In genomic region chr16:50679676-50680555, GRCh38 we compare ENCODE assay signal across 14 cellular contexts. TPM values are rescaled to one million over a fixed set of nuclear protein-coding genes. Genes with fewer than 3 reads are reported as not detected.
DNase-seq lines count a peak whose midpoint lies in the region; ATAC-seq and TF ChIP-seq lines count a peak whose summit lies in the region.
"Had no signal": no experiment of that assay in that cellular context is flagged by ENCODE, and none has a peak within 500 bp of the region (broad histone marks: within the 10 kb centered on the region; RNA-seq: fewer than 3 reads in every experiment).

No MANE protein-coding gene starts in this region.

- H3K4me1 ChIP-seq in breast epithelium, result no peaks in the 10 kb centered on the region
- H3K4me1 ChIP-seq in mammary epithelial cell (ENCODE audit: insufficient read depth, low read length), result no peaks in the 10 kb centered on the region
- peaks cover 36% of the 10 kb centered on the region for H3K4me1 ChIP-seq in thymus (ENCODE audit: control insufficient read depth, insufficient read depth, low read length)
- H3K4me1 ChIP-seq: left ventricle myocardium inferior, pancreas had no signal

- H3K36me3 ChIP-seq in breast epithelium, result no peaks in the 10 kb centered on the region
- no peaks in the 10 kb centered on the region for H3K36me3 ChIP-seq in mammary epithelial cell (ENCODE audit: insufficient read depth, low read length)
- H3K36me3 ChIP-seq in thymus (ENCODE audit: control insufficient read depth, insufficient read depth), result peaks cover 43% of the 10 kb centered on the region
- H3K36me3 ChIP-seq: left ventricle myocardium inferior, pancreas had no signal

- H3K27ac Mint-ChIP-seq in activated B cell treated with CpG ODN at 0.5 μM for 24 hours (peak overlapping the region; percentile 93), memory B cell (peak overlapping the region; percentile 97), glutamatergic neuron (ENCODE audit: unreplicated experiment) (no peak overlapping the region), progenitor cell of endocrine pancreas (no peak overlapping the region)

- 80% methylated on average over 6 of the region's 6 CpGs for WGBS in mammary epithelial cell (ENCODE audit: low coverage, missing lambda C conversion rate)
- 82% methylated on average over 6 of the region's 6 CpGs for WGBS in thymus

- TF ChIP-seq CTCF in breast epithelium (IDR thresholded peaks at IDR 0.05), result no peak
- TF ChIP-seq CTCF in mammary epithelial cell (conservative IDR thresholded peaks at IDR 0.05 in 1 of 2, IDR thresholded peaks at IDR 0.05 in 1 of 2; ENCODE audit: extremely low read depth in 1 of 2, insufficient read depth in 1 of 2, low read depth in 1 of 2, low read length in 2 of 2), result no peak
- no peak for TF ChIP-seq CTCF in activated B cell treated with CpG ODN at 0.5 μM for 24 hours (IDR thresholded peaks at IDR 0.05)
- TF ChIP-seq CTCF in glutamatergic neuron (IDR thresholded peaks at IDR 0.05; ENCODE audit: partially characterized antibody, unreplicated experiment), result no peak
- TF ChIP-seq CTCF in progenitor cell of endocrine pancreas (IDR thresholded peaks at IDR 0.05; ENCODE audit: unreplicated experiment), result no peak

- DNase-seq in breast epithelium (ENCODE audit: low spot score in 2 of 2), result no peak
- DNase-seq in mammary epithelial cell, result no peak
- DNase-seq in activated B cell treated with CpG ODN at 0.5 μM for 24 hours, result no peak
- DNase-seq in memory B cell (ENCODE audit: low spot score in 2 of 2), result no peak
- DNase-seq in glutamatergic neuron, result no peak
- no peak for DNase-seq in progenitor cell of endocrine pancreas (ENCODE audit: low spot score, unreplicated experiment)
- DNase-seq: left ventricle myocardium inferior; NCI-H2171 treated with DMSO at 0.1 percent for 48 hours; stimulated activated CD4-positive, alpha-beta T cell treated with anti-CD3 and anti-CD28 coated beads, Interleukin-2, amount 100 ng/mL, for 24 hours; stimulated activated naive CD4-positive, alpha-beta T cell had no signal

- in situ Hi-C loops in mammary epithelial cell (cut with MboI; ENCODE audit: low sequenced_read_pairs in 2 of 2), result no loop called here

- H3K27me3 Mint-ChIP-seq in activated B cell treated with CpG ODN at 0.5 μM for 24 hours (no peaks in the 10 kb centered on the region), memory B cell (no peaks in the 10 kb centered on the region), glutamatergic neuron (ENCODE audit: unreplicated experiment) (peaks cover 3% of the 10 kb centered on the region), progenitor cell of endocrine pancreas (peaks cover 8% of the 10 kb centered on the region)

- no peak for ATAC-seq in activated B cell treated with CpG ODN at 0.5 μM for 24 hours (ENCODE audit: low read depth)
- ATAC-seq in memory B cell (ENCODE audit: low read depth), result no peak
- ATAC-seq in GM19351 (IDR thresholded peaks at IDR 0.05; ENCODE audit: unreplicated experiment), result no peak

- H3K27me3 ChIP-seq in breast epithelium (no peaks in the 10 kb centered on the region), mammary epithelial cell (ENCODE audit: insufficient read depth, low read length) (no peaks in the 10 kb centered on the region), thymus (ENCODE audit: control insufficient read depth, insufficient read depth) (no peaks in the 10 kb centered on the region)
- H3K27me3 ChIP-seq: pancreas had no signal

- no peak overlapping the region for H2AFZ ChIP-seq in mammary epithelial cell (ENCODE audit: low read depth, low read length)

- intact Hi-C loops in breast epithelium (cut with DNase I; ENCODE audit: low total_unique reads) (no loop called here), mammary epithelial cell (cut with micrococcal nuclease) (no loop called here), activated B cell treated with CpG ODN at 0.5 μM for 24 hours (cut with micrococcal nuclease) (loop anchor here (2.0 to 5.0 kb wide), 5 partner anchors 13 to 528 kb away; partner anchors contain the start of genes NKD1 and TENT4B)

- H3K4me3 ChIP-seq in breast epithelium (peak overlapping the region; percentile 23 to 43 (median 26)), mammary epithelial cell (replicated peaks in 1 of 3; ENCODE audit: insufficient read depth in 1 of 3, low read depth in 2 of 3, low read length in 3 of 3) (no peak overlapping the region), thymus (ENCODE audit: low read length) (peak overlapping the region; percentile 89)

- H3K9me3 Mint-ChIP-seq in activated B cell treated with CpG ODN at 0.5 μM for 24 hours (no peaks in the 10 kb centered on the region), memory B cell (peaks cover under 1% of the 10 kb centered on the region), glutamatergic neuron (ENCODE audit: unreplicated experiment) (peaks cover 5% of the 10 kb centered on the region), progenitor cell of endocrine pancreas (ENCODE audit: low read depth) (no peaks in the 10 kb centered on the region)

- peaks cover 67% of the 10 kb centered on the region for H3K4me1 Mint-ChIP-seq in activated B cell treated with CpG ODN at 0.5 μM for 24 hours
- peaks cover 52% of the 10 kb centered on the region for H3K4me1 Mint-ChIP-seq in memory B cell
- H3K4me1 Mint-ChIP-seq in glutamatergic neuron (ENCODE audit: low read depth, unreplicated experiment), result no peaks in the 10 kb centered on the region
- H3K4me1 Mint-ChIP-seq in progenitor cell of endocrine pancreas (ENCODE audit: low read depth), result peaks cover 1% of the 10 kb centered on the region

- dilution Hi-C loops in mammary epithelial cell (cut with HindIII; ENCODE audit: low sequenced_read_pairs), result no loop called here

- POLR2A ChIA-PET in activated B cell treated with CpG ODN at 0.5 μM for 24 hours (lab: Charles Lee), result interaction anchor here (1.0 to 4.3 kb wide), 7 partner anchors 8 to 655 kb away, joined by 3 to 36 read pairs (median 8); partner anchors contain the start of genes CNEP1R1 and CYLD

- no peaks in the 10 kb centered on the region for H4K20me1 ChIP-seq in mammary epithelial cell (ENCODE audit: insufficient read depth, low read length)

- H3K79me2 ChIP-seq in mammary epithelial cell (ENCODE audit: insufficient read depth, low read length), result no peaks in the 10 kb centered on the region

- no peak for TF ChIP-seq POLR2A in breast epithelium (IDR thresholded peaks at IDR 0.05)

- H3K27ac ChIP-seq in breast epithelium (no peak overlapping the region), mammary epithelial cell (ENCODE audit: insufficient read depth, low read depth, low read length) (no peak overlapping the region), thymus (ENCODE audit: low read depth) (peak overlapping the region; percentile 91)
- H3K27ac ChIP-seq: epithelial cell of prostate, left ventricle myocardium inferior had no signal

- CTCF ChIA-PET in mammary epithelial cell (lab: Charles Lee; ENCODE audit: low non-redundant PET) (no interaction called here), activated B cell treated with CpG ODN at 0.5 μM for 24 hours (lab: Charles Lee) (interaction anchor here (0.6 to 3.3 kb wide), 5 partner anchors 9 to 176 kb away, joined by 3 to 45 read pairs (median 8); no protein-coding TSS in a partner anchor)

- BruUV-seq in mammary epithelial cell (replicated peaks; lab: Mats Ljungman, UMichigan), result no TSS peak

- peaks cover 47% of the 10 kb centered on the region for H3K36me3 Mint-ChIP-seq in activated B cell treated with CpG ODN at 0.5 μM for 24 hours (ENCODE audit: low read depth)
- H3K36me3 Mint-ChIP-seq in memory B cell, result peaks cover 36% of the 10 kb centered on the region
- H3K36me3 Mint-ChIP-seq in glutamatergic neuron (ENCODE audit: unreplicated experiment), result no peaks in the 10 kb centered on the region
- no peaks in the 10 kb centered on the region for H3K36me3 Mint-ChIP-seq in progenitor cell of endocrine pancreas (ENCODE audit: insufficient read depth)

- H3K9me3 ChIP-seq in breast epithelium (no peaks in the 10 kb centered on the region), mammary epithelial cell (replicated peaks; ENCODE audit: insufficient read depth, low read length) (no peaks in the 10 kb centered on the region), thymus (ENCODE audit: control insufficient read depth) (no peaks in the 10 kb centered on the region)
- H3K9me3 ChIP-seq: left ventricle myocardium inferior, pancreas had no signal

- H3K4me3 Mint-ChIP-seq in activated B cell treated with CpG ODN at 0.5 μM for 24 hours, result peak overlapping the region; percentile 86
- peak overlapping the region; percentile 89 for H3K4me3 Mint-ChIP-seq in memory B cell
- no peak overlapping the region for H3K4me3 Mint-ChIP-seq in glutamatergic neuron (ENCODE audit: unreplicated experiment)
- H3K4me3 Mint-ChIP-seq in progenitor cell of endocrine pancreas (ENCODE audit: low read depth), result no peak overlapping the region

- H3K9ac ChIP-seq in mammary epithelial cell (ENCODE audit: insufficient read depth, low read length), result no peak overlapping the region

- no peak overlapping the region for H3K4me2 ChIP-seq in mammary epithelial cell (ENCODE audit: insufficient read depth, low read depth, low read length)

RNA-seq across cellular contexts. Expression of gene SNX20, which starts 1.2 kb away (rescaled TPM):
- 1 to 10 TPM; 1.3 to 2.9 (median 2.7) TPM for total RNA-seq in breast epithelium
- not detected for total RNA-seq in mammary epithelial cell
- polyA plus RNA-seq in mammary epithelial cell, result not detected
- polyA minus RNA-seq in mammary epithelial cell, result not detected
- total RNA-seq in activated B cell treated with CpG ODN at 0.5 μM for 24 hours, result 33.1 and 34.5 TPM in 2 replicates
- polyA plus RNA-seq in thymus, result 25.0 TPM
- not detected for total RNA-seq in glutamatergic neuron (ENCODE audit: unreplicated experiment)
- total RNA-seq in progenitor cell of endocrine pancreas, result not detected in 2 replicates

RNA-seq across cellular contexts. Expression of gene NOD2, which starts 13.5 kb away (rescaled TPM):
- total RNA-seq in breast epithelium (1 to 10 TPM; 2.6 to 4.9 (median 3.8) TPM), mammary epithelial cell (under 1 TPM; 0.17 to 0.66 TPM), activated B cell treated with CpG ODN at 0.5 μM for 24 hours (2.9 and 3.7 TPM in 2 replicates), glutamatergic neuron (ENCODE audit: unreplicated experiment) (0.34 TPM), progenitor cell of endocrine pancreas (not detected in 2 replicates)
- polyA plus RNA-seq in mammary epithelial cell (0.28 TPM), thymus (1.9 TPM)
- 2.1 TPM for polyA minus RNA-seq in mammary epithelial cell

Comparison
In these comparisons a context has a peak if more than half of its experiments do, and no peak if none do; other contexts are left out.
1. H3K4me3 ChIP-seq: peak in breast epithelium (3 of 3) and thymus (single experiment); none in mammary epithelial cell (0 of 3).
2. H3K27ac Mint-ChIP-seq: peak in activated B cell treated with CpG ODN at 0.5 μM for 24 hours (single experiment) and memory B cell (single experiment); none in glutamatergic neuron (single experiment) and progenitor cell of endocrine pancreas (single experiment).
3. H3K4me3 Mint-ChIP-seq: peak in activated B cell treated with CpG ODN at 0.5 μM for 24 hours (single experiment) and memory B cell (single experiment); none in glutamatergic neuron (single experiment) and progenitor cell of endocrine pancreas (single experiment).